ENCODE assay signal across 1 cellular context in the genomic region with DNA sequence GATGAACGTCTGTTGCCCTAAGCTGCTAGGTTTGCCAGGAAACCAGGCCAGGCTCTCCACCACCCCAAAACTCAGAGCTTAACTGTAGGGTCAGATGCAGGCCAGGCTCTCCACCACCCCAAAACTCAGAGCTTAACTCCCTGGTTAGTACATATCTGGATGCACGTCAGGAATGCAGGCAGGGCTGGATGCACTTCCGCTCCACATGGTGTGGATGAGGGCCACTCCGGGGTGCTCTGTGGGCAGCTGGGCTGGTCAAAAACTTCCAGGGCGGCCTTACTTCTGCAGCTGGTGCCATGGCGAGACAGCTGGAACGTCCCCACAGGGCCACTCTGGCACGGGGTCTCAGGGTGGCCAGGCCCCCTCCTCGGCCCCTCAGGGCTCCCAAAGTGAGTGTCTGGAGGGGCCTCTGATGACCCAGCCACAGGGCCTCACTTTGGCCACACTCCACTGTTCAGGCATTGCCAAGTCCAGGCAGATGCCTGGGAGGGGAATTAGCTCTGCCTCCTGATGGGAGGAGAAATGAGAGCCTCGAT.
TF ChIP-seq lines count a peak whose summit lies in the region.

No MANE protein-coding gene starts in this region.

TF ChIP-seq in K562, 482 proteins besides CTCF, POLR2A, EP300 and RAD21:
- TF ChIP-seq LEF1 (IDR thresholded peaks at IDR 0.05) (no peak), CBX5 (IDR thresholded peaks at IDR 0.05; ENCODE audit: borderline replicate concordance, low read depth) (no peak), HES1 (IDR thresholded peaks at IDR 0.05; ENCODE audit: low read depth) (no peak), KDM4B (IDR thresholded peaks at IDR 0.05; ENCODE audit: borderline replicate concordance in 2 of 2, low read depth in 1 of 2) (no peak), TBP (optimal IDR thresholded peaks at IDR 0.05; ENCODE audit: low read depth, low read length) (no peak), LCOR (CRISPR knock-in tag; IDR thresholded peaks at IDR 0.05) (no peak), ARID2 (IDR thresholded peaks at IDR 0.05) (no peak), ZNF354B (CRISPR knock-in tag; IDR thresholded peaks at IDR 0.05) (no peak), TFAP4 (CRISPR knock-in tag; IDR thresholded peaks at IDR 0.05; ENCODE audit: borderline replicate concordance) (no peak), ZNF75A (CRISPR knock-in tag; IDR thresholded peaks at IDR 0.05) (no peak), KLF13 (tag; IDR thresholded peaks at IDR 0.05; ENCODE audit: borderline replicate concordance, low read depth) (no peak), MAFF (IDR thresholded peaks at IDR 0.05; ENCODE audit: low read length) (no peak), PURB (CRISPR knock-in tag; IDR thresholded peaks at IDR 0.05; ENCODE audit: low read depth) (no peak), CREB3 (tag; conservative IDR thresholded peaks at IDR 0.05; ENCODE audit: low read depth) (no peak)
- TF ChIP-seq, protein P1, sequence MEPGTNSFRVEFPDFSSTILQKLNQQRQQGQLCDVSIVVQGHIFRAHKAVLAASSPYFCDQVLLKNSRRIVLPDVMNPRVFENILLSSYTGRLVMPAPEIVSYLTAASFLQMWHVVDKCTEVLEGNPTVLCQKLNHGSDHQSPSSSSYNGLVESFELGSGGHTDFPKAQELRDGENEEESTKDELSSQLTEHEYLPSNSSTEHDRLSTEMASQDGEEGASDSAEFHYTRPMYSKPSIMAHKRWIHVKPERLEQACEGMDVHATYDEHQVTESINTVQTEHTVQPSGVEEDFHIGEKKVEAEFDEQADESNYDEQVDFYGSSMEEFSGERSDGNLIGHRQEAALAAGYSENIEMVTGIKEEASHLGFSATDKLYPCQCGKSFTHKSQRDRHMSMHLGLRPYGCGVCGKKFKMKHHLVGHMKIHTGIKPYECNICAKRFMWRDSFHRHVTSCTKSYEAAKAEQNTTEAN (CRISPR knock-in tag; IDR thresholded peaks at IDR 0.05): no peak
- TF ChIP-seq, protein P2, sequence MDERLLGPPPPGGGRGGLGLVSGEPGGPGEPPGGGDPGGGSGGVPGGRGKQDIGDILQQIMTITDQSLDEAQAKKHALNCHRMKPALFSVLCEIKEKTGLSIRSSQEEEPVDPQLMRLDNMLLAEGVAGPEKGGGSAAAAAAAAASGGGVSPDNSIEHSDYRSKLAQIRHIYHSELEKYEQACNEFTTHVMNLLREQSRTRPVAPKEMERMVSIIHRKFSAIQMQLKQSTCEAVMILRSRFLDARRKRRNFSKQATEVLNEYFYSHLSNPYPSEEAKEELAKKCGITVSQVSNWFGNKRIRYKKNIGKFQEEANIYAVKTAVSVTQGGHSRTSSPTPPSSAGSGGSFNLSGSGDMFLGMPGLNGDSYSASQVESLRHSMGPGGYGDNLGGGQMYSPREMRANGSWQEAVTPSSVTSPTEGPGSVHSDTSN (CRISPR knock-in tag; IDR thresholded peaks at IDR 0.05; ENCODE audit: low read depth): no peak
- TF ChIP-seq, protein P2 (tag; conservative IDR thresholded peaks at IDR 0.05; ENCODE audit: low read depth): no peak
